8 cellular contexts compared by ENCODE assay signal in the genomic region with DNA sequence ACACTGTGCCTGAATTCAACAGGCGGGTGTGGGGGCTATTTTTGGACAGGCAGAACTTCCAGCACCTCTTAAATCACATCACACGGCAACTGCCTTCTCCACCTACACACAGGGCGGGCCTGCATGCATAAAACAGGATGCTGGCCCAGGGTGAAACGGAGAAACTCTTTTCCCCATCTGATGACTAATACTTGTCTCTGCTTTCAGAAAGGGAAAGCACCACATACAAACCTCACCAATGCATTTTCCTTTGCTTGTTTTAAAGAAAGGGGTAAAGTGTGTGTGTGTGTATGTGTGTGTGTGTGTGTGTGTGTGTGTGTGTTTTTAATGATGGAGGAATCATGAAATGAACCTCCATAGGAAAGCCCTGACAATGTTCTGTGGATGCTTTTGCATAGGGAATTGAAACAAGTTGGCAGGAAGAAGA.
DNase-seq lines count a peak whose midpoint lies in the region; ATAC-seq, FAIRE-seq and TF ChIP-seq lines count a peak whose summit lies in the region.

No MANE protein-coding gene starts in this region.

- FAIRE-seq in D721Med (lab: Jason Lieb, UNC), result no peak

- no peaks in the 10 kb centered on the region for H3K9me3 ChIP-seq in RWPE2 (ENCODE audit: severe bottlenecking)

- peak overlapping the region; percentile 23 for H3K27ac ChIP-seq in RWPE2 (ENCODE audit: poor library complexity, severe bottlenecking)

- H3K4me1 ChIP-seq in RWPE2 (ENCODE audit: insufficient read depth, poor library complexity, severe bottlenecking), result peaks cover 15% of the 10 kb centered on the region

- H3K27me3 ChIP-seq in RWPE2 (ENCODE audit: insufficient read depth, poor library complexity, severe bottlenecking), result no peaks in the 10 kb centered on the region

- H3K4me3 ChIP-seq in RWPE2 (ENCODE audit: severe bottlenecking), result no peak overlapping the region

- DNase-seq in RWPE2 (ENCODE audit: low spot score) (peak; percentile 55), left kidney (ENCODE audit: low read depth, low spot score) (peak; percentile 26), putamen (ENCODE audit: low spot score) (no peak), NCI-H146 treated with DMSO at 0.1 percent for 48 hours (lab: John Stamatoyannopoulos, UW; ENCODE audit: unreplicated experiment) (no peak), NCI-H2081 treated with DMSO at 0.1 percent for 48 hours (lab: John Stamatoyannopoulos, UW) (no peak), D721Med (ENCODE audit: insufficient read length, low spot score) (no peak)

- no peak for TF ChIP-seq CTCF in RWPE2 (IDR thresholded peaks at IDR 0.05; ENCODE audit: poor library complexity, severe bottlenecking)
- no peak for TF ChIP-seq CTCF in D721Med (IDR thresholded peaks at IDR 0.05; ENCODE audit: insufficient read depth, missing control alignments)

- ATAC-seq in GM18868 (IDR thresholded peaks at IDR 0.05; ENCODE audit: unreplicated experiment), result peak; percentile 100
- peak; percentile 100 for ATAC-seq in HG02588 (IDR thresholded peaks at IDR 0.05; ENCODE audit: unreplicated experiment)
- ATAC-seq in RWPE2 (ENCODE audit: low read depth), result peak; percentile 96

- H3K36me3 ChIP-seq in RWPE2 (ENCODE audit: low read depth), result no peaks in the 10 kb centered on the region

Comparison
In these comparisons a context has a peak if more than half of its experiments do, and no peak if none do; other contexts are left out.
1. DNase-seq: peak in RWPE2 (single experiment) and left kidney (single experiment); none in putamen (single experiment), NCI-H146 treated with DMSO at 0.1 percent for 48 hours (single experiment), NCI-H2081 treated with DMSO at 0.1 percent for 48 hours (single experiment) and D721Med (single experiment).
2. Peak in every context shown above with its lines, with median percentiles within 50 percentile points of each other: ATAC-seq.